8 cellular contexts compared by ENCODE assay signal in genomic region chr1:26799479-26800133, GRCh38. TPM values are rescaled to one million over a fixed set of nuclear protein-coding genes. Genes with fewer than 3 reads are reported as not detected.
DNase-seq lines count a peak whose midpoint lies in the region; ATAC-seq, FAIRE-seq and TF ChIP-seq lines count a peak whose summit lies in the region.

No MANE protein-coding gene starts in this region.

- H3K4me3 Mint-ChIP-seq in activated T-cell treated with anti-CD3 and anti-CD28 coated beads, Interleukin-2, amount 50 U/mL, for 24 hours: peak overlapping the region; percentile 61

- no peak for TF ChIP-seq CTCF in foreskin fibroblast (IDR thresholded peaks at IDR 0.05; ENCODE audit: low read depth, low read length)

- no peak overlapping the region for H3K4me3 ChIP-seq in foreskin fibroblast (ENCODE audit: low read depth in 1 of 2, low read length in 2 of 2)

- DNase-seq in A172 (ENCODE audit: low spot score) (peak; percentile 66), HTR-8/SVneo (ENCODE audit: insufficient read length, low spot score) (peak; percentile 38), foreskin fibroblast (peak; percentile 71 to 88), pons (ENCODE audit: low spot score) (peak; percentile 83), T1000 (lab: John Stamatoyannopoulos, UW) (no peak)
- peak; percentile 52 for DNase-seq in activated T-cell treated with anti-CD3 and anti-CD28 coated beads, Interleukin-2, amount 50 U/mL, for 24 hours

- no peaks in the 10 kb centered on the region for H3K9me3 Mint-ChIP-seq in activated T-cell treated with anti-CD3 and anti-CD28 coated beads, Interleukin-2, amount 50 U/mL, for 24 hours

- H3K27me3 Mint-ChIP-seq in activated T-cell treated with anti-CD3 and anti-CD28 coated beads, Interleukin-2, amount 50 U/mL, for 24 hours: no peaks in the 10 kb centered on the region

- peaks cover 44% of the 10 kb centered on the region for H3K4me1 Mint-ChIP-seq in activated T-cell treated with anti-CD3 and anti-CD28 coated beads, Interleukin-2, amount 50 U/mL, for 24 hours (ENCODE audit: low read depth)

- peaks cover 42% of the 10 kb centered on the region for H3K36me3 Mint-ChIP-seq in activated T-cell treated with anti-CD3 and anti-CD28 coated beads, Interleukin-2, amount 50 U/mL, for 24 hours (ENCODE audit: low read depth)

- H3K27ac Mint-ChIP-seq in activated T-cell treated with anti-CD3 and anti-CD28 coated beads, Interleukin-2, amount 50 U/mL, for 24 hours: peak overlapping the region; percentile 94

- FAIRE-seq in HTR-8/SVneo (lab: Jason Lieb, UNC): peak; percentile 26

- ATAC-seq in GM18517 (IDR thresholded peaks at IDR 0.05; ENCODE audit: unreplicated experiment) (no peak), HG02759 (IDR thresholded peaks at IDR 0.05; ENCODE audit: unreplicated experiment) (no peak)

RNA-seq across cellular contexts. Expression of gene PIGV, which starts 11.9 kb away (rescaled TPM):
- 8.0 and 8.9 TPM in 2 replicates for total RNA-seq in A172 (2014; rRNA removed; shearing (Covaris generic))

RNA-seq across cellular contexts. Expression of gene ZDHHC18, which starts 26.9 kb away (rescaled TPM):
- 15.0 and 32.4 TPM in 2 replicates for total RNA-seq in A172 (2014; rRNA removed; shearing (Covaris generic))
